Comparison of ENCODE assay signal across 9 cellular contexts in the genomic region with DNA sequence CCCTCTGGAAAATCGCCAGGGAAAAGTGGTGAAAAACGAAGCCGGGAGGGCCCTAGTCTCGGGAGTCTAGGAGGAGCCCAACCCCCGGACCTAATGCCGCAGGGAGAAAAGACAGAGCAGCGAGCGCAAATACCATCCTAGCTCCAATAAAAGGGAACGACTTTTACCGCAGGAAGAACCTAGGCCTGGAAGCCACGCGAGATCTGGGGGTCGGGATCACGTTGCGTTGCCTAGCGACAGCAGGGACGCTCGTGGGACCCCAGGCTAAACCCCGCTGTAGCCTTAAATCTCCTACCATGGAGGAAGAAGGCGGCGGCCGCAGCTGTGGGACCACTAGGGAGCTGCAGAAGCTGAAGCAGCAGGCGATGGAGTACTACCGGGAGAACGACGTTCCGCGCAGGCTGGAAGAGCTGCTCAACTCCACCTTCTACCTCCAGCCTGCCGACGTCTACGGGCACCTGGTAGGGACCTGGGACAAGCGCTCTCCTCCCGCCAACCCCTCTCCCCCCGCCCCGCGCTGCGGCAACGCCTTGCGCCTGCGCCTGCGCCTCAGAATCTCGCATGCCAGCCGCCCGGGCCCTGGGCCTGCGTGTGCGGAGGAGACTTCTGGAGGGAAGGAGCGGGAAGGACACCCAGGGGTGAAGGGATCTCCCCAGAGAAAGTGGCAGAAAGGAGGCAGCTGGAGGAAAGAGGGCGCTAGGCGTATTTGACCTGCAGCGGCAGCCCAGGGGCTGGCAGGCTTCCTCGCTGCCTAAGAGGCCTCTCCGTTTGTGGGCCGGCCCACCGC.
DNase-seq lines count a peak whose midpoint lies in the region; ATAC-seq lines count a peak whose summit lies in the region.
"Had no signal": no experiment of that assay in that cellular context is flagged by ENCODE, and none has a peak within 500 bp of the region (broad histone marks: within the 10 kb centered on the region; RNA-seq: fewer than 3 reads in every experiment).

A gene with protein sequence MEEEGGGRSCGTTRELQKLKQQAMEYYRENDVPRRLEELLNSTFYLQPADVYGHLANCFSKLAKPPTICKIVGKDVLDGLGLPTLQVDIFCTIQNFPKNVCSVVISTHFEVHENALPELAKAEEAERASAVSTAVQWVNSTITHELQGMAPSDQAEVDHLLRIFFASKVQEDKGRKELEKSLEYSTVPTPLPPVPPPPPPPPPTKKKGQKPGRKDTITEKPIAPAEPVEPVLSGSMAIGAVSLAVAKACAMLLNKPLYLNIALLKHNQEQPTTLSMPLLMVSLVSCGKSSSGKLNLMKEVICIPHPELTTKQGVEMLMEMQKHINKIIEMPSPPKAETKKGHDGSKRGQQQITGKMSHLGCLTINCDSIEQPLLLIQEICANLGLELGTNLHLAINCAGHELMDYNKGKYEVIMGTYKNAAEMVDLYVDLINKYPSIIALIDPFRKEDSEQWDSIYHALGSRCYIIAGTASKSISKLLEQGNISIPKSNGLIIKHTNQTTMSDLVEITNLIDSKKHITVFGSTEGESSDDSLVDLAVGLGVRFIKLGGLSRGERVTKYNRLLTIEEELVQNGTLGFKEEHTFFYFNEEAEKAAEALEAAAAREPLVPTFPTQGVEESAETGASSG (plus strand): TSS at position 229 of the 787 bp plus-strand sequence. CDS start 68 bp downstream, at position 297.

- H3K9ac ChIP-seq in HUES6 (ENCODE audit: low read length): peak within 1 kb of the TSS; percentile 82

- no peaks in the 10 kb centered on the region for H3K36me3 ChIP-seq in HUES6 (ENCODE audit: control insufficient read depth, insufficient read depth, low read length)
- H3K36me3 ChIP-seq: neutrophil had no signal

- peaks cover 24% of the 10 kb centered on the region for H3K4me1 ChIP-seq in HUES6 (ENCODE audit: control insufficient read depth, insufficient read depth, low read length)

- H3K9me3 ChIP-seq in HUES6 (ENCODE audit: control insufficient read depth, insufficient read depth, low read depth, low read length): no peaks in the 10 kb centered on the region
- H3K9me3 ChIP-seq: neutrophil had no signal

- H3K4me3 ChIP-seq in HUES6 (ENCODE audit: low read depth, low read length): peak within 1 kb of the TSS; percentile 86

- DNase-seq in ELR (ENCODE audit: low read depth) (peak; percentile 74), SHP77 (lab: John Stamatoyannopoulos, UW) (peak; percentile 86 to 91), kidney glomerular epithelial cell (lab: John Stamatoyannopoulos, UW) (peak; percentile 87), activated gamma-delta T cell (lab: John Stamatoyannopoulos, UW) (no peak)
- DNase-seq in stimulated activated CD4-positive, alpha-beta T cell treated with anti-CD3 and anti-CD28 coated beads, Interleukin-15, amount 100 ng/mL, for 24 hours: peak; percentile 56

- H3K27me3 ChIP-seq in HUES6 (ENCODE audit: control insufficient read depth, insufficient read depth, low read length): no peaks in the 10 kb centered on the region

- ATAC-seq in GM21515 (IDR thresholded peaks at IDR 0.05; ENCODE audit: unreplicated experiment): peak; percentile 57

- peak within 1 kb of the TSS; percentile 60; the same call in 1 of the 2 replicates for H3K27ac ChIP-seq in HUES6 (ENCODE audit: low read depth, low read length)
- peak within 1 kb of the TSS; percentile 78 for H3K27ac ChIP-seq in cingulate gyrus (ENCODE audit: low read depth, low read length)
- H3K27ac ChIP-seq: neutrophil had no signal
